15 cellular contexts compared by ENCODE assay signal in the genomic region with DNA sequence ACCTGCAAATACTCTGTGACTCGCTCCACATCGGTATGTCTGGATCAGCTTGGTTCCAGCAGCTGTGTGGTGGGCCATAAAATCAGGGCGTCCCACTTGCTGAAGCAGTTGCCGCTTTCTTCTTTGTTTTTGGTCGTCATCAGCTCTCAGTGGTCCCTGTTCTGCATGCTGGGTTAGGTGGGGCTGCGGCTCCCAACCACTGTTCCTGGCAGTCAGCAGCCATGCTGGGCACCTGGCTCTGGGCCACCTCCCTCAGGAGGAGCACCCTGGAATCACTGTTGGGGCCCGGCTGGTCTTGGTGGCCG.
"Had no signal": no experiment of that assay in that cellular context is flagged by ENCODE, and none has a peak within 500 bp of the region (broad histone marks: within the 10 kb centered on the region; RNA-seq: fewer than 3 reads in every experiment).

No MANE protein-coding gene starts in this region.

- DNase-seq: activated gamma-delta T cell; activated T-cell treated with anti-CD3 and anti-CD28 coated beads, Interleukin-2, amount 50 U/mL, for 72 hours; adrenal gland; hippocampal formation; left ventricle myocardium inferior; naive B cell; occipital lobe; small intestine; stimulated activated CD4-positive, alpha-beta T cell treated with anti-CD3 and anti-CD28 coated beads, Interleukin-4, amount 100 ng/mL, for 24 hours; stimulated activated naive CD4-positive, alpha-beta T cell treated with Interleukin-2 at 50 U/mL for 16 hours; testis; upper lobe of right lung had no signal

- H3K9me3 ChIP-seq: adrenal gland, left ventricle myocardium inferior, prostate gland, SJSA1, testis, upper lobe of right lung had no signal

- H3K9me3 Mint-ChIP-seq: activated T-cell treated with anti-CD3 and anti-CD28 coated beads, Interleukin-2, amount 50 U/mL, for 72 hours; naive B cell had no signal

- H3K27ac ChIP-seq: adrenal gland, left ventricle myocardium inferior, prostate gland, SJSA1, testis, upper lobe of right lung had no signal

- H3K27ac Mint-ChIP-seq: activated T-cell treated with anti-CD3 and anti-CD28 coated beads, Interleukin-2, amount 50 U/mL, for 72 hours had no signal

- ATAC-seq: activated CD4-positive, CD25-positive, alpha-beta regulatory T cell treated with anti-CD3 and anti-CD28 coated beads, Interleukin-2, amount 50 U/mL, for 24 hours; activated T-cell treated with anti-CD3 and anti-CD28 coated beads, Interleukin-2, amount 50 U/mL, for 72 hours; upper lobe of right lung had no signal

- H3K4me1 ChIP-seq: adrenal gland, left ventricle myocardium inferior, prostate gland, SJSA1, testis had no signal

- H3K4me3 Mint-ChIP-seq: activated T-cell treated with anti-CD3 and anti-CD28 coated beads, Interleukin-2, amount 50 U/mL, for 72 hours; naive B cell had no signal

- H3K27me3 Mint-ChIP-seq: naive B cell had no signal

- H3K36me3 Mint-ChIP-seq: naive B cell had no signal

- H3K4me3 ChIP-seq: adrenal gland, left ventricle myocardium inferior, prostate gland, SJSA1, testis, upper lobe of right lung had no signal

- H3K27me3 ChIP-seq: adrenal gland, SJSA1, testis, upper lobe of right lung had no signal
